ENCODE assay signal across 8 cellular contexts in genomic region chr1:156480411-156481192, GRCh38. TPM values are rescaled to one million over a fixed set of nuclear protein-coding genes. Genes with fewer than 3 reads are reported as not detected.
A peak's percentile ranks its signal among the peaks of the same experiment; 100 is the strongest.
DNase-seq lines count a peak whose midpoint lies in the region; ATAC-seq and TF ChIP-seq lines count a peak whose summit lies in the region.

No MANE protein-coding gene starts in this region.

- peaks cover 22% of the 10 kb centered on the region for H3K4me1 ChIP-seq in CD8-positive, alpha-beta T cell (ENCODE audit: insufficient read depth, low read length)

- no peak overlapping the region for H3K4me3 Mint-ChIP-seq in CD8-positive, alpha-beta T cell

- H3K27ac ChIP-seq in CD8-positive, alpha-beta T cell (ENCODE audit: low read depth, low read length), result peak overlapping the region; percentile 22

- peaks cover 47% of the 10 kb centered on the region for H3K4me1 Mint-ChIP-seq in CD8-positive, alpha-beta T cell (ENCODE audit: low read depth)

- H3K9me3 Mint-ChIP-seq in CD8-positive, alpha-beta T cell, result no peaks in the 10 kb centered on the region

- peak; percentile 55 to 88 (median 82) for DNase-seq in CD8-positive, alpha-beta T cell
- DNase-seq in T-helper 9 cell (peak; percentile 76), astrocyte of the cerebellum (ENCODE audit: low read depth) (no peak), islet precursor cell (peak; percentile 84), GOT3 (lab: John Stamatoyannopoulos, UW) (no peak)
- peak; percentile 78 for DNase-seq in stimulated activated CD4-positive, alpha-beta T cell treated with anti-CD3 and anti-CD28 coated beads, Interleukin-4, amount 100 ng/mL, for 1 hour

- CTCF ChIA-PET in CD8-positive, alpha-beta T cell (lab: Charles Lee), result interaction anchor here (0.6 to 6.0 kb wide), 52 partner anchors 9 to 179 kb away, joined by 3 to 66 read pairs (median 5); partner anchors contain the start of genes HAPLN2, IQGAP3, MEF2D and NAXE

- peak; percentile 87 for ATAC-seq in CD8-positive, alpha-beta T cell
- peak; percentile 34 for ATAC-seq in HG02571 (IDR thresholded peaks at IDR 0.05; ENCODE audit: unreplicated experiment)
- no peak for ATAC-seq in HG03378 (IDR thresholded peaks at IDR 0.05; ENCODE audit: unreplicated experiment)

- peak overlapping the region; percentile 89 for H3K27ac Mint-ChIP-seq in CD8-positive, alpha-beta T cell

- H3K9me3 ChIP-seq in CD8-positive, alpha-beta T cell (ENCODE audit: low read length), result no peaks in the 10 kb centered on the region

- no peak overlapping the region for H3K4me3 ChIP-seq in CD8-positive, alpha-beta T cell (ENCODE audit: low read depth, low read length)
- H3K4me3 ChIP-seq in astrocyte of the cerebellum (ENCODE audit: low read depth, low read length), result no peak overlapping the region

- in situ Hi-C loops in astrocyte of the cerebellum (cut with HindIII; ENCODE audit: low sequenced_read_pairs), result no loop called here

- POLR2A ChIA-PET in CD8-positive, alpha-beta T cell (lab: Charles Lee), result interaction anchor here (0.6 to 13.1 kb wide), 8 partner anchors 11 to 133 kb away, joined by 3 to 203 read pairs (median 4); partner anchors contain the start of gene MEF2D

- H3K36me3 ChIP-seq in CD8-positive, alpha-beta T cell (ENCODE audit: insufficient read depth, low read length), result peaks cover 75% of the 10 kb centered on the region

- intact Hi-C loops in CD8-positive, alpha-beta T cell (cut with DNase I, micrococcal nuclease), result loop anchor here (1.0 to 5.0 kb wide), 7 partner anchors 21 to 128 kb away; no protein-coding TSS in a partner anchor

- peaks cover 86% of the 10 kb centered on the region for H3K36me3 Mint-ChIP-seq in CD8-positive, alpha-beta T cell

- no peaks in the 10 kb centered on the region for H3K27me3 ChIP-seq in CD8-positive, alpha-beta T cell (ENCODE audit: insufficient read depth, low read length)

- peak; percentile 79 for TF ChIP-seq CTCF in CD8-positive, alpha-beta T cell (IDR thresholded peaks at IDR 0.05)
- TF ChIP-seq CTCF in astrocyte of the cerebellum (IDR thresholded peaks at IDR 0.05; ENCODE audit: low read depth, low read length, missing control alignments), result peak; percentile 67

- no peaks in the 10 kb centered on the region for H3K27me3 Mint-ChIP-seq in CD8-positive, alpha-beta T cell (ENCODE audit: low read depth)

RNA-seq across cellular contexts. Expression of gene MEF2D, which starts 20.0 kb away (rescaled TPM):
- 100 to 1,000 TPM; 227 to 230 TPM for total RNA-seq in CD8-positive, alpha-beta T cell

Comparison
In these comparisons a context has a peak if more than half of its experiments do, and no peak if none do; other contexts are left out.
1. DNase-seq: peak in CD8-positive, alpha-beta T cell (7 of 7), T-helper 9 cell (single experiment), islet precursor cell (single experiment) and stimulated activated CD4-positive, alpha-beta T cell treated with anti-CD3 and anti-CD28 coated beads, Interleukin-4, amount 100 ng/mL, for 1 hour (single experiment); none in astrocyte of the cerebellum (single experiment) and GOT3 (single experiment).